ENCODE assay signal across 1 cellular context in the genomic region with DNA sequence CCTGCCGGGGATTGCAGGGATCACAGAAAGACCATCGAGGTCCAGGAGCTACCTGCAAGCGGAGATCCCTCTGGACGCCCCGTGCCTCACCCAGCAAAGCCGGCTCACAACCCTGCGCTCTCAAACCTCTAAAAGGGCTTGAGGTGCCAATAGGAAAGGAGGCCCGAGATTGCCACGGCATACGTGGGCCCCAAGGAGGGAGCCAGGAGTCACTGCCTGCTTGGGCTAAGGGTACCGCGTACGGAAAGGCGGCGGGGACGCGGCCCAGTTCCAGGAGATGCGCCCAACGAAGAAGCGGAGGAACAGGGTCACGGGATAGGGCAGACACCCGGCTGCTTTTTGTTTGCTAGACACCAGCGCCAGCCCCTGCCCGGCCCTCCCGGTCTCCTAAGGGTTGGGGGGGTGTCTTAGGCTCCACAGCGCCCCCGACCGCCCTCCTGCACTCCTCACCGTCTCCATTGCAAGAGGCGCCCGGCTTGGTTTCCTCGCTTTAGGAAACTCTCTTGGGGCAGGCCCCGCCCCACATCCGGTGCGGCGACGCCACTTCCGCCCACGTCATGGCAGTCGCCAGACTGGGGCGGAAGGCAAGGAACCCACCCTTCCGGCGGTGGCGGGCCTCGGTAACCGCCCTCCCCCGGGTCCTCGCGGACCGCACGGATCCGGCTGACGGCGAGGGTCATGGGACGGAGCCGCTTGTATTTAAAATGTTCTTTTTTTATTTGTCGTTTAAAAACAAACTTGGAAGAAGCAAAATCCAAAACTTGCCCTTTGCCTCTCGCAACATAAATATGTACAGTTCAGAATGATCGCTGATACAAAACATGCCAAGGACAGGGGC.
A peak's percentile ranks its signal among the peaks of the same experiment; 100 is the strongest.
TF ChIP-seq lines count a peak whose summit lies in the region.

Gene PRKAG1 (minus strand): TSS at position 495 of the 838 bp plus-strand sequence. CDS start 36 bp downstream, at position 459.

TF ChIP-seq in HepG2, 621 proteins besides CTCF, POLR2A, EP300 and RAD21 (continued from another document and continues in another):
- TF ChIP-seq GLI4 (CRISPR knock-in tag; IDR thresholded peaks at IDR 0.05; ENCODE audit: borderline replicate concordance): no peak
- no peak for TF ChIP-seq SETDB1 (CRISPR knock-in tag; IDR thresholded peaks at IDR 0.05; ENCODE audit: borderline replicate concordance)
- no peak for TF ChIP-seq ZC3H4 (CRISPR knock-in tag; IDR thresholded peaks at IDR 0.05; ENCODE audit: borderline replicate concordance)
- TF ChIP-seq SALL1 (CRISPR knock-in tag; IDR thresholded peaks at IDR 0.05): peak; percentile 78; the same call in 1 of the 2 replicates
- TF ChIP-seq ZNF530 (CRISPR knock-in tag; IDR thresholded peaks at IDR 0.05; ENCODE audit: low read depth): no peak
- TF ChIP-seq GATAD1 (CRISPR knock-in tag; IDR thresholded peaks at IDR 0.05): peak; percentile 92
- TF ChIP-seq SP140L (CRISPR knock-in tag; IDR thresholded peaks at IDR 0.05; ENCODE audit: borderline replicate concordance): no peak
- no peak for TF ChIP-seq ZNF781 (CRISPR knock-in tag; IDR thresholded peaks at IDR 0.05; ENCODE audit: borderline replicate concordance, not compliant biosample characterization)
- TF ChIP-seq, protein P1, sequence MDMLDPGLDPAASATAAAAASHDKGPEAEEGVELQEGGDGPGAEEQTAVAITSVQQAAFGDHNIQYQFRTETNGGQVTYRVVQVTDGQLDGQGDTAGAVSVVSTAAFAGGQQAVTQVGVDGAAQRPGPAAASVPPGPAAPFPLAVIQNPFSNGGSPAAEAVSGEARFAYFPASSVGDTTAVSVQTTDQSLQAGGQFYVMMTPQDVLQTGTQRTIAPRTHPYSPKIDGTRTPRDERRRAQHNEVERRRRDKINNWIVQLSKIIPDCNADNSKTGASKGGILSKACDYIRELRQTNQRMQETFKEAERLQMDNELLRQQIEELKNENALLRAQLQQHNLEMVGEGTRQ (IDR thresholded peaks at IDR 0.05; ENCODE audit: low read depth, low read length): no peak
- TF ChIP-seq, protein P1 (CRISPR knock-in tag; IDR thresholded peaks at IDR 0.05; ENCODE audit: borderline replicate concordance): no peak
- no peak for TF ChIP-seq PBX2 (CRISPR knock-in tag; IDR thresholded peaks at IDR 0.05)
- peak; percentile 86 for TF ChIP-seq YY1 (IDR thresholded peaks at IDR 0.05; ENCODE audit: insufficient read depth, insufficient replicate concordance, low read depth, low read length)
- TF ChIP-seq, protein P2, sequence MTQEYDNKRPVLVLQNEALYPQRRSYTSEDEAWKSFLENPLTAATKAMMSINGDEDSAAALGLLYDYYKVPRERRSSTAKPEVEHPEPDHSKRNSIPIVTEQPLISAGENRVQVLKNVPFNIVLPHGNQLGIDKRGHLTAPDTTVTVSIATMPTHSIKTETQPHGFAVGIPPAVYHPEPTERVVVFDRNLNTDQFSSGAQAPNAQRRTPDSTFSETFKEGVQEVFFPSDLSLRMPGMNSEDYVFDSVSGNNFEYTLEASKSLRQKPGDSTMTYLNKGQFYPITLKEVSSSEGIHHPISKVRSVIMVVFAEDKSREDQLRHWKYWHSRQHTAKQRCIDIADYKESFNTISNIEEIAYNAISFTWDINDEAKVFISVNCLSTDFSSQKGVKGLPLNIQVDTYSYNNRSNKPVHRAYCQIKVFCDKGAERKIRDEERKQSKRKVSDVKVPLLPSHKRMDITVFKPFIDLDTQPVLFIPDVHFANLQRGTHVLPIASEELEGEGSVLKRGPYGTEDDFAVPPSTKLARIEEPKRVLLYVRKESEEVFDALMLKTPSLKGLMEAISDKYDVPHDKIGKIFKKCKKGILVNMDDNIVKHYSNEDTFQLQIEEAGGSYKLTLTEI (CRISPR knock-in tag; conservative IDR thresholded peaks at IDR 0.05): no peak
- TF ChIP-seq HOXA3 (CRISPR knock-in tag; IDR thresholded peaks at IDR 0.05): peak; percentile 91
- 0 out of 2 replicates have a peak, but pooled peaks have one; percentile 44 for TF ChIP-seq SRF (IDR thresholded peaks at IDR 0.05; ENCODE audit: low read depth, low read length)
- TF ChIP-seq, protein P3, sequence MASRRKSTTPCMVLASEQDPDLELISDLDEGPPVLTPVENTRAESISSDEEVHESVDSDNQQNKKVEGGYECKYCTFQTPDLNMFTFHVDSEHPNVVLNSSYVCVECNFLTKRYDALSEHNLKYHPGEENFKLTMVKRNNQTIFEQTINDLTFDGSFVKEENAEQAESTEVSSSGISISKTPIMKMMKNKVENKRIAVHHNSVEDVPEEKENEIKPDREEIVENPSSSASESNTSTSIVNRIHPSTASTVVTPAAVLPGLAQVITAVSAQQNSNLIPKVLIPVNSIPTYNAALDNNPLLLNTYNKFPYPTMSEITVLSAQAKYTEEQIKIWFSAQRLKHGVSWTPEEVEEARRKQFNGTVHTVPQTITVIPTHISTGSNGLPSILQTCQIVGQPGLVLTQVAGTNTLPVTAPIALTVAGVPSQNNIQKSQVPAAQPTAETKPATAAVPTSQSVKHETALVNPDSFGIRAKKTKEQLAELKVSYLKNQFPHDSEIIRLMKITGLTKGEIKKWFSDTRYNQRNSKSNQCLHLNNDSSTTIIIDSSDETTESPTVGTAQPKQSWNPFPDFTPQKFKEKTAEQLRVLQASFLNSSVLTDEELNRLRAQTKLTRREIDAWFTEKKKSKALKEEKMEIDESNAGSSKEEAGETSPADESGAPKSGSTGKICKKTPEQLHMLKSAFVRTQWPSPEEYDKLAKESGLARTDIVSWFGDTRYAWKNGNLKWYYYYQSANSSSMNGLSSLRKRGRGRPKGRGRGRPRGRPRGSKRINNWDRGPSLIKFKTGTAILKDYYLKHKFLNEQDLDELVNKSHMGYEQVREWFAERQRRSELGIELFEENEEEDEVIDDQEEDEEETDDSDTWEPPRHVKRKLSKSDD (CRISPR knock-in tag; IDR thresholded peaks at IDR 0.05; ENCODE audit: low read depth): no peak
- no peak for TF ChIP-seq ZNF563 (CRISPR knock-in tag; IDR thresholded peaks at IDR 0.05)
- peak; percentile 93 for TF ChIP-seq RBM39 (IDR thresholded peaks at IDR 0.05; ENCODE audit: low read depth, low read length, poor library complexity, severe bottlenecking)
- no peak for TF ChIP-seq ZNF570 (CRISPR knock-in tag; IDR thresholded peaks at IDR 0.05; ENCODE audit: borderline replicate concordance)
- TF ChIP-seq ZBTB8A (CRISPR knock-in tag; IDR thresholded peaks at IDR 0.05; ENCODE audit: borderline replicate concordance, low read depth): no peak; the same call in 1 of the 2 replicates
- no peak for TF ChIP-seq ZNF430 (CRISPR knock-in tag; IDR thresholded peaks at IDR 0.05)
- TF ChIP-seq RCOR2 (CRISPR knock-in tag; IDR thresholded peaks at IDR 0.05): no peak
- 0 out of 2 replicates have a peak, but pooled peaks have one; percentile 39 for TF ChIP-seq KDM4B (CRISPR knock-in tag; IDR thresholded peaks at IDR 0.05)
- no peak for TF ChIP-seq SNRNP70 (IDR thresholded peaks at IDR 0.05; ENCODE audit: low read depth, low read length)
- TF ChIP-seq ZNF274 (CRISPR knock-in tag; IDR thresholded peaks at IDR 0.05): peak; percentile 46; the same call in 1 of the 2 replicates
- no peak for TF ChIP-seq ZKSCAN5 (CRISPR knock-in tag; IDR thresholded peaks at IDR 0.05)
- no peak for TF ChIP-seq ZNF138 (CRISPR knock-in tag; IDR thresholded peaks at IDR 0.05; ENCODE audit: low read depth)
- TF ChIP-seq, protein P4, sequence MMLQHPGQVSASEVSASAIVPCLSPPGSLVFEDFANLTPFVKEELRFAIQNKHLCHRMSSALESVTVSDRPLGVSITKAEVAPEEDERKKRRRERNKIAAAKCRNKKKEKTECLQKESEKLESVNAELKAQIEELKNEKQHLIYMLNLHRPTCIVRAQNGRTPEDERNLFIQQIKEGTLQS (CRISPR knock-in tag; IDR thresholded peaks at IDR 0.05): peak; percentile 44; the same call in 1 of the 2 replicates
- no peak; the same call in 1 of the 2 replicates for TF ChIP-seq E2F1 (CRISPR knock-in tag; IDR thresholded peaks at IDR 0.05)
- no peak for TF ChIP-seq ZNF329 (CRISPR knock-in tag; IDR thresholded peaks at IDR 0.05; ENCODE audit: low read depth)
- TF ChIP-seq FOXA1 (IDR thresholded peaks at IDR 0.05): no peak
- TF ChIP-seq FOXA1 (CRISPR knock-in tag; IDR thresholded peaks at IDR 0.05): no peak
- no peak for TF ChIP-seq EZH2 (conservative IDR thresholded peaks at IDR 0.05; ENCODE audit: low read depth, low read length)
- no peak for TF ChIP-seq EHMT2 (IDR thresholded peaks at IDR 0.05; ENCODE audit: borderline replicate concordance, low read depth, low read length)
- no peak for TF ChIP-seq ZNF354B (CRISPR knock-in tag; IDR thresholded peaks at IDR 0.05)
- no peak for TF ChIP-seq GPN1 (CRISPR knock-in tag; IDR thresholded peaks at IDR 0.05; ENCODE audit: borderline replicate concordance)
- TF ChIP-seq CSRNP2 (CRISPR knock-in tag; conservative IDR thresholded peaks at IDR 0.05; ENCODE audit: low read depth): no peak
- TF ChIP-seq REST (IDR thresholded peaks at IDR 0.05; ENCODE audit: borderline replicate concordance in 1 of 2, low read depth in 1 of 2, low read length in 2 of 2): no peak
- peak; percentile 91 for TF ChIP-seq KDM5B (CRISPR knock-in tag; IDR thresholded peaks at IDR 0.05; ENCODE audit: borderline replicate concordance)
- TF ChIP-seq, protein P5, sequence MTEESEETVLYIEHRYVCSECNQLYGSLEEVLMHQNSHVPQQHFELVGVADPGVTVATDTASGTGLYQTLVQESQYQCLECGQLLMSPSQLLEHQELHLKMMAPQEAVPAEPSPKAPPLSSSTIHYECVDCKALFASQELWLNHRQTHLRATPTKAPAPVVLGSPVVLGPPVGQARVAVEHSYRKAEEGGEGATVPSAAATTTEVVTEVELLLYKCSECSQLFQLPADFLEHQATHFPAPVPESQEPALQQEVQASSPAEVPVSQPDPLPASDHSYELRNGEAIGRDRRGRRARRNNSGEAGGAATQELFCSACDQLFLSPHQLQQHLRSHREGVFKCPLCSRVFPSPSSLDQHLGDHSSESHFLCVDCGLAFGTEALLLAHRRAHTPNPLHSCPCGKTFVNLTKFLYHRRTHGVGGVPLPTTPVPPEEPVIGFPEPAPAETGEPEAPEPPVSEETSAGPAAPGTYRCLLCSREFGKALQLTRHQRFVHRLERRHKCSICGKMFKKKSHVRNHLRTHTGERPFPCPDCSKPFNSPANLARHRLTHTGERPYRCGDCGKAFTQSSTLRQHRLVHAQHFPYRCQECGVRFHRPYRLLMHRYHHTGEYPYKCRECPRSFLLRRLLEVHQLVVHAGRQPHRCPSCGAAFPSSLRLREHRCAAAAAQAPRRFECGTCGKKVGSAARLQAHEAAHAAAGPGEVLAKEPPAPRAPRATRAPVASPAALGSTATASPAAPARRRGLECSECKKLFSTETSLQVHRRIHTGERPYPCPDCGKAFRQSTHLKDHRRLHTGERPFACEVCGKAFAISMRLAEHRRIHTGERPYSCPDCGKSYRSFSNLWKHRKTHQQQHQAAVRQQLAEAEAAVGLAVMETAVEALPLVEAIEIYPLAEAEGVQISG (CRISPR knock-in tag; IDR thresholded peaks at IDR 0.05): peak; percentile 89
